9 cellular contexts compared by ENCODE assay signal in the genomic region with DNA sequence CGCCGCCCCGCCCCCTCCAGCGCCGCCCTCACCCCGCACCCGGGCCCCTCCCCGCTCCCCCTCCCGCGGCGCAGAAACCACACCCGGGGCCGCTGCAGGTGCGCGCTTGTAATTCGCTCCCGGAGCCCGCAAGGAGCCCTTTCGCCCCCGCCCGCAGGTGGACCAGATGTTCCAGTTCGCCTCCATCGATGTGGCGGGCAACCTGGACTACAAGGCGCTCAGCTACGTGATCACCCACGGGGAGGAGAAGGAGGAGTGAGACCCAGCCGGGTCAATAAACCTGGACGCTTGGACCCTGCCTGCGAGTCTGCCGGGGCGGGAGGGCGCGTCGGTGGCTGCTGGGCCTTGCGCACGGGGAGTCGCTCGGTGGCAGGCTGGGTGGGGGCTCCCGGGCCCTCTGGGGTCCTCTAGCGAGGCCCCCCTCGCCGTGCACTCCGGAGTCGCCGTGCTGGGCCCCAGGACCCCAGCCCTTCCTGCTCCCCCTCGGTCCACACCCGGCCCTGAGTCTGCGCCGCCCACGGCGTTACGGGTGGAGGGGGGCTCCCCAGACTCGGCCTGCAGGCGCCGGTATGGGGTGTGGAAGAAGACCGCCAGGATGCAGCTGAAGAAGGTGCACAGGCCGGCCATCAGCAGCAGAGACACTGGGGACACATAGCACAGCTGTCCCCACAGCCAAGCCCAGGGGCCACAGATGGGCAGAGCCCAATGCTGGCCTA. TPM values are rescaled to one million over a fixed set of nuclear protein-coding genes. Genes with fewer than 3 reads are reported as not detected.
DNase-seq lines count a peak whose midpoint lies in the region; ATAC-seq and TF ChIP-seq lines count a peak whose summit lies in the region.
"Had no signal": no experiment of that assay in that cellular context is flagged by ENCODE, and none has a peak within 500 bp of the region (broad histone marks: within the 10 kb centered on the region; RNA-seq: fewer than 3 reads in every experiment).

No MANE protein-coding gene starts in this region.

- no peaks in the 10 kb centered on the region for H3K9me3 ChIP-seq in HUES48 (ENCODE audit: control insufficient read depth, insufficient read depth, low read length)
- H3K9me3 ChIP-seq in mucosa of descending colon = no peaks in the 10 kb centered on the region
- H3K9me3 ChIP-seq: psoas muscle had no signal

- peaks cover 6% of the 10 kb centered on the region for H3K4me1 Mint-ChIP-seq in activated T-cell treated with anti-CD3 and anti-CD28 coated beads, Interleukin-2, amount 50 U/mL, for 72 hours (ENCODE audit: low read depth)

- peak; percentile 1 to 3 for ATAC-seq in activated T-cell treated with anti-CD3 and anti-CD28 coated beads, Interleukin-2, amount 50 U/mL, for 72 hours (replicated peaks in 1 of 2)
- ATAC-seq in mucosa of descending colon = peak; percentile 65
- ATAC-seq in HG02610 (IDR thresholded peaks at IDR 0.05; ENCODE audit: unreplicated experiment) = no peak
- no peak for ATAC-seq in HG03571 (IDR thresholded peaks at IDR 0.05; ENCODE audit: unreplicated experiment)

- no peak overlapping the region for H3K4me3 Mint-ChIP-seq in activated T-cell treated with anti-CD3 and anti-CD28 coated beads, Interleukin-2, amount 50 U/mL, for 72 hours

- peaks cover 10% of the 10 kb centered on the region; the same call in 1 of the 2 replicates for H3K4me1 ChIP-seq in HUES48 (ENCODE audit: control insufficient read depth, insufficient read depth, low read length)
- H3K4me1 ChIP-seq in mucosa of descending colon (ENCODE audit: low read depth) = peaks cover 51% of the 10 kb centered on the region

- in situ Hi-C loops in Caki2 (cut with HindIII; ENCODE audit: low pct_unique_long_range_greater_than_20kb, low sequenced_read_pairs) = no loop called here

- H3K36me3 ChIP-seq in HUES48 (ENCODE audit: control insufficient read depth, insufficient read depth, low read length) (no peaks in the 10 kb centered on the region), mucosa of descending colon (ENCODE audit: low read depth) (no peaks in the 10 kb centered on the region)

- H3K4me3 ChIP-seq in HUES48 (ENCODE audit: low read depth, low read length) = peak overlapping the region; percentile 56
- H3K4me3 ChIP-seq in mucosa of descending colon = no peak overlapping the region

- H3K9ac ChIP-seq in HUES48 (ENCODE audit: low read depth, low read length) = no peak overlapping the region

- no peaks in the 10 kb centered on the region for H3K36me3 Mint-ChIP-seq in activated T-cell treated with anti-CD3 and anti-CD28 coated beads, Interleukin-2, amount 50 U/mL, for 72 hours (ENCODE audit: insufficient read depth in 2 of 2)

- DNase-seq in Caki2 (ENCODE audit: low read depth) (peak; percentile 44), mucosa of descending colon (peak; percentile 83 to 89 (median 87)), NCI-H1694 treated with DMSO at 0.1 percent for 48 hours (lab: John Stamatoyannopoulos, UW) (no peak), SW 1271 (lab: John Stamatoyannopoulos, UW) (no peak)
- peak in 1 of 2 donors; percentile 35 for DNase-seq in activated T-cell treated with anti-CD3 and anti-CD28 coated beads, Interleukin-2, amount 50 U/mL, for 72 hours

- H3K9me3 Mint-ChIP-seq in activated T-cell treated with anti-CD3 and anti-CD28 coated beads, Interleukin-2, amount 50 U/mL, for 72 hours = no peaks in the 10 kb centered on the region

- no peaks in the 10 kb centered on the region for H3K27me3 Mint-ChIP-seq in activated T-cell treated with anti-CD3 and anti-CD28 coated beads, Interleukin-2, amount 50 U/mL, for 72 hours (ENCODE audit: low read depth)

- no peak overlapping the region for H3K27ac Mint-ChIP-seq in activated T-cell treated with anti-CD3 and anti-CD28 coated beads, Interleukin-2, amount 50 U/mL, for 72 hours

- no peaks in the 10 kb centered on the region for H3K27me3 ChIP-seq in HUES48 (ENCODE audit: control insufficient read depth, insufficient read depth, low read length)

- TF ChIP-seq CTCF in mucosa of descending colon (IDR thresholded peaks at IDR 0.05) = no peak

- H3K27ac ChIP-seq in HUES48 (ENCODE audit: low read depth, low read length) = no peak overlapping the region
- H3K27ac ChIP-seq: psoas muscle had no signal

- intact Hi-C loops in mucosa of descending colon (cut with DNase I, micrococcal nuclease) = no loop called here

RNA-seq across cellular contexts. Expression of gene SLC49A3, which starts 7.1 kb away (rescaled TPM):
- total RNA-seq in Caki2 (2014; rRNA removed; shearing (Covaris generic); ENCODE audit: low replicate concordance) = not detected in 2 replicates
- total RNA-seq in activated T-cell treated with anti-CD3 and anti-CD28 coated beads, Interleukin-2, amount 50 U/mL, for 72 hours = under 1 TPM; 0.29 to 0.37 TPM
- 10 to 100 TPM in 2 of 3 donors, 1 to 10 TPM in 1; 9.9 to 14.1 (median 11.5) TPM for total RNA-seq in mucosa of descending colon

RNA-seq across cellular contexts. Expression of gene MYL5, which starts 7.6 kb away (rescaled TPM):
- 16.6 and 48.6 TPM in 2 replicates for total RNA-seq in Caki2 (2014; rRNA removed; shearing (Covaris generic); ENCODE audit: low replicate concordance)
- 10 to 100 TPM; 21.3 TPM for total RNA-seq in activated T-cell treated with anti-CD3 and anti-CD28 coated beads, Interleukin-2, amount 50 U/mL, for 72 hours
- 10 to 100 TPM; 26.1 to 52.5 (median 50.7) TPM for total RNA-seq in mucosa of descending colon

RNA-seq across cellular contexts. Expression of gene ATP5ME, which starts 7.8 kb away (rescaled TPM):
- total RNA-seq in Caki2 (2014; rRNA removed; shearing (Covaris generic); ENCODE audit: low replicate concordance) = 265 and 360 TPM in 2 replicates
- 100 to 1,000 TPM; 108 to 125 TPM for total RNA-seq in activated T-cell treated with anti-CD3 and anti-CD28 coated beads, Interleukin-2, amount 50 U/mL, for 72 hours
- 100 to 1,000 TPM; 330 to 467 (median 399) TPM for total RNA-seq in mucosa of descending colon

RNA-seq across cellular contexts. Expression of gene PCGF3, which starts 23.7 kb away (rescaled TPM):
- total RNA-seq in Caki2 (2014; rRNA removed; shearing (Covaris generic); ENCODE audit: low replicate concordance) = 21.3 and 27.2 TPM in 2 replicates
- total RNA-seq in activated T-cell treated with anti-CD3 and anti-CD28 coated beads, Interleukin-2, amount 50 U/mL, for 72 hours = 10 to 100 TPM; 31.5 to 35.5 TPM
- total RNA-seq in mucosa of descending colon = 10 to 100 TPM; 45.5 to 66.9 (median 56.7) TPM

RNA-seq across cellular contexts. Expression of gene PDE6B, which starts 56.5 kb away (rescaled TPM):
- total RNA-seq in Caki2 (2014; rRNA removed; shearing (Covaris generic); ENCODE audit: low replicate concordance) = 7.2 and 9.4 TPM in 2 replicates
- total RNA-seq in activated T-cell treated with anti-CD3 and anti-CD28 coated beads, Interleukin-2, amount 50 U/mL, for 72 hours = 10 to 100 TPM; 14.0 to 18.9 TPM
- 1 to 10 TPM; 1.0 to 2.9 (median 1.2) TPM for total RNA-seq in mucosa of descending colon

Comparison
In these comparisons a context has a peak if more than half of its experiments do, and no peak if none do; other contexts are left out.
1. DNase-seq: peak in Caki2 (single experiment) and mucosa of descending colon (3 of 3); none in NCI-H1694 treated with DMSO at 0.1 percent for 48 hours (single experiment) and SW 1271 (0 of 2).
2. ATAC-seq: peak in activated T-cell treated with anti-CD3 and anti-CD28 coated beads, Interleukin-2, amount 50 U/mL, for 72 hours (2 of 2) and mucosa of descending colon (single experiment); none in HG02610 (single experiment) and HG03571 (single experiment).
3. RNA of gene SLC49A3, which starts 7.1 kb away (total RNA-seq): 9.9 to 14.1 TPM in mucosa of descending colon; 0.29 to 0.37 TPM in activated T-cell treated with anti-CD3 and anti-CD28 coated beads, Interleukin-2, amount 50 U/mL, for 72 hours and not detected in Caki2; every median in the first group is over 4 times any median in the second.